Comparison of ENCODE assay signal across 2 cellular contexts in the genomic region with DNA sequence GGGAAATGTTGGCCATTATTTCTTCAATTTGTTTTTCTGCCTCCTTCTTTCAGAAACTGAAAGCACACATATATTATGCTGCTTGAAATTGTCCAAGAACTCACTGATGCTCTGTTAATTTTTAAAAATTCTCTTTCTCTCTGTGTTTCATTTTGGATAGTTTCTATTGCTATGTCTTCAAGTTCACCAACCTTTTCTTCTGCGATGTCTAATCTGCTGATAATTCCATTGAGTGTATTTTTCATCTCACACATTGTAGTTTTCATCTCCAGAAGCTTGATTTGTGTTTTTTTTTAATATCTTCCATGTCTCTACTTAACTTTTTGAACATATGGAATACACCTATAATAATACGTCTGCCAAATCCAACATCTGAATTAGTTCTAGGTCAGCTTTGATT.
A peak's percentile ranks its signal among the peaks of the same experiment; 100 is the strongest.
TF ChIP-seq lines count a peak whose summit lies in the region.

No MANE protein-coding gene starts in this region.

TF ChIP-seq in SK-N-SH treated with all-trans-retinoic acid at 6 μM for 48 hours, 23 proteins besides CTCF, POLR2A, EP300 and RAD21 (continued from another document):
- TF ChIP-seq, protein P1, sequence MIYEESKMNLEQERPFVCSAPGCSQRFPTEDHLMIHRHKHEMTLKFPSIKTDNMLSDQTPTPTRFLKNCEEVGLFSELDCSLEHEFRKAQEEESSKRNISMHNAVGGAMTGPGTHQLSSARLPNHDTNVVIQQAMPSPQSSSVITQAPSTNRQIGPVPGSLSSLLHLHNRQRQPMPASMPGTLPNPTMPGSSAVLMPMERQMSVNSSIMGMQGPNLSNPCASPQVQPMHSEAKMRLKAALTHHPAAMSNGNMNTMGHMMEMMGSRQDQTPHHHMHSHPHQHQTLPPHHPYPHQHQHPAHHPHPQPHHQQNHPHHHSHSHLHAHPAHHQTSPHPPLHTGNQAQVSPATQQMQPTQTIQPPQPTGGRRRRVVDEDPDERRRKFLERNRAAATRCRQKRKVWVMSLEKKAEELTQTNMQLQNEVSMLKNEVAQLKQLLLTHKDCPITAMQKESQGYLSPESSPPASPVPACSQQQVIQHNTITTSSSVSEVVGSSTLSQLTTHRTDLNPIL (CRISPR knock-in tag; IDR thresholded peaks at IDR 0.05; ENCODE audit: low read depth): no peak
- TF ChIP-seq ZFP30 (CRISPR knock-in tag; IDR thresholded peaks at IDR 0.05): peak; percentile 90

TF ChIP-seq in SK-N-SH, 30 proteins besides CTCF, POLR2A, EP300 and RAD21 (continued from another document):
- TF ChIP-seq FOXM1 (IDR thresholded peaks at IDR 0.05; ENCODE audit: low read depth) (no peak), CHD2 (IDR thresholded peaks at IDR 0.05; ENCODE audit: low read length, partially characterized antibody) (no peak), TEAD4 (IDR thresholded peaks at IDR 0.05; ENCODE audit: borderline replicate concordance, insufficient read depth) (no peak), RFX5 (IDR thresholded peaks at IDR 0.05; ENCODE audit: low read length) (no peak), SIN3A (IDR thresholded peaks at IDR 0.05; ENCODE audit: borderline replicate concordance, low read depth, low read length) (no peak), POLR2AphosphoS5 (IDR thresholded peaks at IDR 0.05; ENCODE audit: low read depth, low read length) (no peak), TAF1 (IDR thresholded peaks at IDR 0.05; ENCODE audit: borderline replicate concordance, low read depth, low read length) (no peak), EZH2phosphoT487 (IDR thresholded peaks at IDR 0.05; ENCODE audit: borderline replicate concordance, low read depth) (no peak), ELF1 (IDR thresholded peaks at IDR 0.05) (no peak), JUND (IDR thresholded peaks at IDR 0.05) (no peak)
- TF ChIP-seq, protein P2, sequence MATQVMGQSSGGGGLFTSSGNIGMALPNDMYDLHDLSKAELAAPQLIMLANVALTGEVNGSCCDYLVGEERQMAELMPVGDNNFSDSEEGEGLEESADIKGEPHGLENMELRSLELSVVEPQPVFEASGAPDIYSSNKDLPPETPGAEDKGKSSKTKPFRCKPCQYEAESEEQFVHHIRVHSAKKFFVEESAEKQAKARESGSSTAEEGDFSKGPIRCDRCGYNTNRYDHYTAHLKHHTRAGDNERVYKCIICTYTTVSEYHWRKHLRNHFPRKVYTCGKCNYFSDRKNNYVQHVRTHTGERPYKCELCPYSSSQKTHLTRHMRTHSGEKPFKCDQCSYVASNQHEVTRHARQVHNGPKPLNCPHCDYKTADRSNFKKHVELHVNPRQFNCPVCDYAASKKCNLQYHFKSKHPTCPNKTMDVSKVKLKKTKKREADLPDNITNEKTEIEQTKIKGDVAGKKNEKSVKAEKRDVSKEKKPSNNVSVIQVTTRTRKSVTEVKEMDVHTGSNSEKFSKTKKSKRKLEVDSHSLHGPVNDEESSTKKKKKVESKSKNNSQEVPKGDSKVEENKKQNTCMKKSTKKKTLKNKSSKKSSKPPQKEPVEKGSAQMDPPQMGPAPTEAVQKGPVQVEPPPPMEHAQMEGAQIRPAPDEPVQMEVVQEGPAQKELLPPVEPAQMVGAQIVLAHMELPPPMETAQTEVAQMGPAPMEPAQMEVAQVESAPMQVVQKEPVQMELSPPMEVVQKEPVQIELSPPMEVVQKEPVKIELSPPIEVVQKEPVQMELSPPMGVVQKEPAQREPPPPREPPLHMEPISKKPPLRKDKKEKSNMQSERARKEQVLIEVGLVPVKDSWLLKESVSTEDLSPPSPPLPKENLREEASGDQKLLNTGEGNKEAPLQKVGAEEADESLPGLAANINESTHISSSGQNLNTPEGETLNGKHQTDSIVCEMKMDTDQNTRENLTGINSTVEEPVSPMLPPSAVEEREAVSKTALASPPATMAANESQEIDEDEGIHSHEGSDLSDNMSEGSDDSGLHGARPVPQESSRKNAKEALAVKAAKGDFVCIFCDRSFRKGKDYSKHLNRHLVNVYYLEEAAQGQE (IDR thresholded peaks at IDR 0.05; ENCODE audit: low read depth, low read length): no peak
- TF ChIP-seq, protein P3, sequence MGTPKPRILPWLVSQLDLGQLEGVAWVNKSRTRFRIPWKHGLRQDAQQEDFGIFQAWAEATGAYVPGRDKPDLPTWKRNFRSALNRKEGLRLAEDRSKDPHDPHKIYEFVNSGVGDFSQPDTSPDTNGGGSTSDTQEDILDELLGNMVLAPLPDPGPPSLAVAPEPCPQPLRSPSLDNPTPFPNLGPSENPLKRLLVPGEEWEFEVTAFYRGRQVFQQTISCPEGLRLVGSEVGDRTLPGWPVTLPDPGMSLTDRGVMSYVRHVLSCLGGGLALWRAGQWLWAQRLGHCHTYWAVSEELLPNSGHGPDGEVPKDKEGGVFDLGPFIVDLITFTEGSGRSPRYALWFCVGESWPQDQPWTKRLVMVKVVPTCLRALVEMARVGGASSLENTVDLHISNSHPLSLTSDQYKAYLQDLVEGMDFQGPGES (IDR thresholded peaks at IDR 0.05; ENCODE audit: low read depth, low read length): no peak
- TF ChIP-seq, protein P4, sequence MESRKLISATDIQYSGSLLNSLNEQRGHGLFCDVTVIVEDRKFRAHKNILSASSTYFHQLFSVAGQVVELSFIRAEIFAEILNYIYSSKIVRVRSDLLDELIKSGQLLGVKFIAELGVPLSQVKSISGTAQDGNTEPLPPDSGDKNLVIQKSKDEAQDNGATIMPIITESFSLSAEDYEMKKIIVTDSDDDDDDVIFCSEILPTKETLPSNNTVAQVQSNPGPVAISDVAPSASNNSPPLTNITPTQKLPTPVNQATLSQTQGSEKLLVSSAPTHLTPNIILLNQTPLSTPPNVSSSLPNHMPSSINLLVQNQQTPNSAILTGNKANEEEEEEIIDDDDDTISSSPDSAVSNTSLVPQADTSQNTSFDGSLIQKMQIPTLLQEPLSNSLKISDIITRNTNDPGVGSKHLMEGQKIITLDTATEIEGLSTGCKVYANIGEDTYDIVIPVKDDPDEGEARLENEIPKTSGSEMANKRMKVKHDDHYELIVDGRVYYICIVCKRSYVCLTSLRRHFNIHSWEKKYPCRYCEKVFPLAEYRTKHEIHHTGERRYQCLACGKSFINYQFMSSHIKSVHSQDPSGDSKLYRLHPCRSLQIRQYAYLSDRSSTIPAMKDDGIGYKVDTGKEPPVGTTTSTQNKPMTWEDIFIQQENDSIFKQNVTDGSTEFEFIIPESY (IDR thresholded peaks at IDR 0.05; ENCODE audit: borderline replicate concordance, low read depth): no peak
